In the genomic region with DNA sequence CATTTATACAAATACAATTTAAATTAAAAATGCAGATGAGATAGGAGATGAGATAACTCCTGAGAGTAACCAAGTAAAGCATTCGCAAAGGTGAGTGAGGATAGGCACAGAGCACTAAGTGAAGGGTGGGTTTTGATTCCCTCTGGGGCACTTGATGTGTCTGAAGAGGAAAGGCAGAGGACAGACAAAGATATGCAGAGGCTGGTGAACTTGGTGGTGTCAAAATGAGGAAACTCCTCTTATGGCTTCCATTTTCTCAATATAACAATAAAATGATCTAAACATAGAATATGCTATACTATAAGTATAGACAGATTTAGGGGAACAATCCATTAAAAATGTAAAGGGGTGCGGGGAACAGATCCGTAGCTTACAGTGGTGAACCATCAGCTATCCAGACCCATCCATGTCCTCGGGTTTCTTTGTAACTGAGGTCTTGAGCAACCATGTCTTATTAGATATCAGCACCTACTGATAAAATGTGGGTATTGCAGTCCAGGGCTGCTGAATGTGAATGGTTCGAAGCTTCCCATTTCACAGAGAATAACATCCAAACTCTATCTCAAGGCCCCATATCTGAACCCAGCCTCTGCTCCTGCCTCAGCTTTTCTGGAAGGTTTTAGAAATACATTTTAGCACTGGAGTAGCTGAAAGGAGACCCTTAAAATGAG, we compare ENCODE assay signal across 8 cellular contexts.
DNase-seq lines count a peak whose midpoint lies in the region; ATAC-seq and TF ChIP-seq lines count a peak whose summit lies in the region.

No MANE protein-coding gene starts in this region.

- DNase-seq in activated CD8-positive, alpha-beta T cell treated with anti-CD3 and anti-CD28 coated beads for 36 hours: peak; percentile 3
- DNase-seq in activated CD8-positive, alpha-beta T cell treated with anti-CD3 and anti-CD28 coated beads, Interleukin-2, amount 10 ng/mL, durations not matched to agents 7 days and 5 days: no peak
- peak; percentile 87 for DNase-seq in NAMALWA (ENCODE audit: low spot score)
- no peak for DNase-seq in dorsolateral prefrontal cortex
- DNase-seq in nephron progenitor cell: no peak
- DNase-seq in ecto neural progenitor cell (ENCODE audit: low spot score): no peak
- DNase-seq in activated T-cell treated with anti-CD3 and anti-CD28 coated beads, Interleukin-2, amount 50 U/mL, for 1 hour: no peak

- H3K27me3 Mint-ChIP-seq in activated CD8-positive, alpha-beta T cell treated with anti-CD3 and anti-CD28 coated beads for 36 hours: no peaks in the 10 kb centered on the region
- no peaks in the 10 kb centered on the region for H3K27me3 Mint-ChIP-seq in activated CD8-positive, alpha-beta T cell treated with anti-CD3 and anti-CD28 coated beads, Interleukin-2, amount 10 ng/mL, durations not matched to agents 7 days and 5 days (ENCODE audit: low read depth)
- H3K27me3 Mint-ChIP-seq in nephron progenitor cell (ENCODE audit: low read depth, poor library complexity): no peaks in the 10 kb centered on the region

- CTCF ChIA-PET in activated CD8-positive, alpha-beta T cell treated with anti-CD3 and anti-CD28 coated beads for 36 hours (lab: Charles Lee): interaction anchor here (1.1 kb wide), 2 partner anchors 64 to 225 kb away, joined by 3 to 4 read pairs; no protein-coding TSS in a partner anchor
- CTCF ChIA-PET in activated CD8-positive, alpha-beta T cell treated with anti-CD3 and anti-CD28 coated beads, Interleukin-2, amount 10 ng/mL, durations not matched to agents 7 days and 5 days (lab: Charles Lee): interaction anchor here (0.7 kb wide), 1 partner anchor 224 kb away, joined by 3 read pairs; no protein-coding TSS in a partner anchor

- TF ChIP-seq CTCF in activated CD8-positive, alpha-beta T cell treated with anti-CD3 and anti-CD28 coated beads for 36 hours (IDR thresholded peaks at IDR 0.05): no peak
- peak in 53 of 56 donors; percentile 16 to 70 (median 48) for TF ChIP-seq CTCF in dorsolateral prefrontal cortex (IDR thresholded peaks at IDR 0.05 in 54 of 56, conservative IDR thresholded peaks at IDR 0.05 in 2 of 56; ENCODE audit: low read depth in 1 of 56, partially characterized antibody in 56 of 56)
- TF ChIP-seq CTCF in nephron progenitor cell (IDR thresholded peaks at IDR 0.05): peak; percentile 45

- no peaks in the 10 kb centered on the region for H3K4me1 Mint-ChIP-seq in activated CD8-positive, alpha-beta T cell treated with anti-CD3 and anti-CD28 coated beads for 36 hours (ENCODE audit: low read depth)
- no peaks in the 10 kb centered on the region for H3K4me1 Mint-ChIP-seq in activated CD8-positive, alpha-beta T cell treated with anti-CD3 and anti-CD28 coated beads, Interleukin-2, amount 10 ng/mL, durations not matched to agents 7 days and 5 days (ENCODE audit: low read depth)
- peaks cover 5% of the 10 kb centered on the region for H3K4me1 Mint-ChIP-seq in nephron progenitor cell

- no peaks in the 10 kb centered on the region for H3K9me3 Mint-ChIP-seq in activated CD8-positive, alpha-beta T cell treated with anti-CD3 and anti-CD28 coated beads for 36 hours
- no peaks in the 10 kb centered on the region for H3K9me3 Mint-ChIP-seq in activated CD8-positive, alpha-beta T cell treated with anti-CD3 and anti-CD28 coated beads, Interleukin-2, amount 10 ng/mL, durations not matched to agents 7 days and 5 days (ENCODE audit: insufficient read depth)
- H3K9me3 Mint-ChIP-seq in nephron progenitor cell: no peaks in the 10 kb centered on the region

- H3K36me3 Mint-ChIP-seq in activated CD8-positive, alpha-beta T cell treated with anti-CD3 and anti-CD28 coated beads for 36 hours (ENCODE audit: low read depth): no peaks in the 10 kb centered on the region
- no peaks in the 10 kb centered on the region for H3K36me3 Mint-ChIP-seq in activated CD8-positive, alpha-beta T cell treated with anti-CD3 and anti-CD28 coated beads, Interleukin-2, amount 10 ng/mL, durations not matched to agents 7 days and 5 days (ENCODE audit: low read depth)
- no peaks in the 10 kb centered on the region for H3K36me3 Mint-ChIP-seq in nephron progenitor cell (ENCODE audit: low read depth)

- no peak for ATAC-seq in activated CD8-positive, alpha-beta T cell treated with anti-CD3 and anti-CD28 coated beads for 36 hours
- no peak for ATAC-seq in activated CD8-positive, alpha-beta T cell treated with anti-CD3 and anti-CD28 coated beads, Interleukin-2, amount 10 ng/mL, durations not matched to agents 7 days and 5 days
- ATAC-seq in HG02678 (IDR thresholded peaks at IDR 0.05; ENCODE audit: unreplicated experiment): peak; percentile 91

- no peak overlapping the region for H3K4me3 ChIP-seq in dorsolateral prefrontal cortex

- no peak overlapping the region for H3K4me3 Mint-ChIP-seq in activated CD8-positive, alpha-beta T cell treated with anti-CD3 and anti-CD28 coated beads for 36 hours
- H3K4me3 Mint-ChIP-seq in activated CD8-positive, alpha-beta T cell treated with anti-CD3 and anti-CD28 coated beads, Interleukin-2, amount 10 ng/mL, durations not matched to agents 7 days and 5 days: no peak overlapping the region
- no peak overlapping the region for H3K4me3 Mint-ChIP-seq in nephron progenitor cell

- intact Hi-C loops in activated CD8-positive, alpha-beta T cell treated with anti-CD3 and anti-CD28 coated beads for 36 hours (cut with micrococcal nuclease): loop anchor here (10.0 kb wide), 1 partner anchor 225 kb away; no protein-coding TSS in a partner anchor
- intact Hi-C loops in dorsolateral prefrontal cortex (cut with DNase I): loop anchor here (5.0 to 10.0 kb wide), 2 partner anchors 188 to 195 kb away; no protein-coding TSS in a partner anchor

- POLR2A ChIA-PET in activated CD8-positive, alpha-beta T cell treated with anti-CD3 and anti-CD28 coated beads for 36 hours (lab: Charles Lee): no interaction called here
- POLR2A ChIA-PET in activated CD8-positive, alpha-beta T cell treated with anti-CD3 and anti-CD28 coated beads, Interleukin-2, amount 10 ng/mL, durations not matched to agents 7 days and 5 days (lab: Charles Lee): no interaction called here

- no peak overlapping the region for H3K27ac ChIP-seq in dorsolateral prefrontal cortex

- H3K27me3 ChIP-seq in dorsolateral prefrontal cortex: peaks cover 0 to 11% (median 0%) of the 10 kb centered on the region in 45 donors

- H3K27ac Mint-ChIP-seq in activated CD8-positive, alpha-beta T cell treated with anti-CD3 and anti-CD28 coated beads for 36 hours: no peak overlapping the region
- no peak overlapping the region for H3K27ac Mint-ChIP-seq in activated CD8-positive, alpha-beta T cell treated with anti-CD3 and anti-CD28 coated beads, Interleukin-2, amount 10 ng/mL, durations not matched to agents 7 days and 5 days
- H3K27ac Mint-ChIP-seq in nephron progenitor cell: no peak overlapping the region

Comparison
In these comparisons a context has a peak if more than half of its experiments do, and no peak if none do; other contexts are left out.
1. DNase-seq: peak in activated CD8-positive, alpha-beta T cell treated with anti-CD3 and anti-CD28 coated beads for 36 hours (single experiment) and NAMALWA (single experiment); none in activated CD8-positive, alpha-beta T cell treated with anti-CD3 and anti-CD28 coated beads, Interleukin-2, amount 10 ng/mL, durations not matched to agents 7 days and 5 days (single experiment), dorsolateral prefrontal cortex (0 of 10), nephron progenitor cell (single experiment), ecto neural progenitor cell (single experiment) and activated T-cell treated with anti-CD3 and anti-CD28 coated beads, Interleukin-2, amount 50 U/mL, for 1 hour (single experiment).